Comparison of ENCODE assay signal across 9 cellular contexts in the genomic region with DNA sequence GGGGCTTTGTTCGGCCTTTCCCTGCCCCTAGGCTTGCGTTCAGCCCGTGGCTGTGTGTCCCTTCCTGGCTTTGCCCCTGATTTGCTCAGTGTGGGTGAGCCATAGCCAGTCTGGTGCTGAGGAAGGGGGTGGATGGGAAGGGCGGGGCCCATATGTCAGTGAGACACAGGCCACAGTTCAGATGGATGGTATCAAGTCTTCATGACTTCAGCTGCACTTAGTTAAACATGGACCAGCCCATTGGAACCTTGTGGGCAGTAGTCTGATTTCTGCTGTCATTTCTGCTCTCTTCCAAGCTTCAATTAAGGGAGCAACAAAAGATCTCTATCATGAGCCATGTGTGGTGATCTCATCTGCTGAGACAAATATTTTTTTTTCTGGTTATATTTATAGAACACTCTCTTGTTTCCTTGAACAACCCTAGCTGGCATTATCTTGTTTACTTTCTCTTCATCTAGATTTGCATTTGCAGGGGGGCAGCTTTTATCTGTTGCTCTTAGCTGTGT.
A peak's percentile ranks its signal among the peaks of the same experiment; 100 is the strongest.
DNase-seq lines count a peak whose midpoint lies in the region; ATAC-seq and TF ChIP-seq lines count a peak whose summit lies in the region.
"Had no signal": no experiment of that assay in that cellular context is flagged by ENCODE, and none has a peak within 500 bp of the region (broad histone marks: within the 10 kb centered on the region; RNA-seq: fewer than 3 reads in every experiment).

No MANE protein-coding gene starts in this region.

- peak overlapping the region; percentile 51 for H3K9ac ChIP-seq in adipocyte (ENCODE audit: low read length)

- H3K9me3 ChIP-seq in adipocyte (ENCODE audit: control insufficient read depth, low read length), result no peaks in the 10 kb centered on the region

- H3K4me1 ChIP-seq in adipocyte (ENCODE audit: control insufficient read depth, insufficient read depth, low read length), result peaks cover 34% of the 10 kb centered on the region

- peak overlapping the region; percentile 98 for H3K27ac ChIP-seq in substantia nigra (ENCODE audit: low read depth, low read length, poor library complexity, severe bottlenecking)

- H3K36me3 ChIP-seq in adipocyte (ENCODE audit: control insufficient read depth, insufficient read depth, low read length, severe bottlenecking), result no peaks in the 10 kb centered on the region

- H3K4me3 ChIP-seq in adipocyte (ENCODE audit: low read length), result no peak overlapping the region

- ATAC-seq in HG03135 (IDR thresholded peaks at IDR 0.05; ENCODE audit: unreplicated experiment) (peak; percentile 18), GM18861 (IDR thresholded peaks at IDR 0.05; ENCODE audit: unreplicated experiment) (no peak)

- DNase-seq in AG09319 (ENCODE audit: extremely low read depth, low read depth) (peak; percentile 81), adipocyte (ENCODE audit: low read depth) (peak; percentile 81), hippocampal formation (lab: John Stamatoyannopoulos, UW) (peak; percentile 67 to 90), substantia nigra (lab: John Stamatoyannopoulos, UW) (peak in 42 of 49 donors; percentile 17 to 75 (median 42)), ecto neural progenitor cell (ENCODE audit: low spot score) (no peak), HEK293T (ENCODE audit: extremely low spot score) (no peak)
- DNase-seq: activated naive CD8-positive, alpha-beta T cell treated with anti-CD3 and anti-CD28 coated beads, Interleukin-2, amount 10 ng/mL, durations not matched to agents 7 days and 5 days had no signal

- no peaks in the 10 kb centered on the region for H3K27me3 ChIP-seq in adipocyte (replicated peaks; ENCODE audit: control insufficient read depth, insufficient read depth, low read length)

- POLR2A ChIA-PET in HEK293T (lab: Yijun Ruan, JAX), result interaction anchor here (0.7 to 1.3 kb wide), 2 partner anchors 21 to 33 kb away, joined by 4 read pairs; partner anchors contain the start of gene PEX26

- CTCF ChIA-PET in HEK293T (lab: Yijun Ruan, JAX), result interaction anchor here (0.6 to 2.2 kb wide), 4 partner anchors 20 to 226 kb away, joined by 3 to 8 read pairs (median 4); no protein-coding TSS in a partner anchor

- no peak for TF ChIP-seq CTCF in AG09319 (IDR thresholded peaks at IDR 0.05; ENCODE audit: low read depth, low read length)

TF ChIP-seq in HEK293T, 16 proteins besides CTCF, POLR2A, EP300 and RAD21:
- TF ChIP-seq FOXA1 (IDR thresholded peaks at IDR 0.05) (no peak), TARDBP (IDR thresholded peaks at IDR 0.05) (no peak)

Comparison
In these comparisons a context has a peak if more than half of its experiments do, and no peak if none do; other contexts are left out.
1. DNase-seq: peak in AG09319 (single experiment), adipocyte (single experiment), hippocampal formation (2 of 2) and substantia nigra (42 of 49); none in ecto neural progenitor cell (single experiment) and HEK293T (single experiment).